Comparison of ENCODE assay signal across 24 cellular contexts in genomic region chr11:111917312-111917711, GRCh38. TPM values are rescaled to one million over a fixed set of nuclear protein-coding genes. Genes with fewer than 3 reads are reported as not detected.
"Had no signal": no experiment of that assay in that cellular context is flagged by ENCODE, and none has a peak within 500 bp of the region (broad histone marks: within the 10 kb centered on the region; RNA-seq: fewer than 3 reads in every experiment).

No MANE protein-coding gene starts in this region.

- H3K36me3 ChIP-seq: neural progenitor cell had no signal

- H2AFZ ChIP-seq: neural progenitor cell had no signal

- H3K27me3 ChIP-seq: neural progenitor cell had no signal

- H3K4me3 ChIP-seq: neural progenitor cell, skin epidermis had no signal

- H3K4me2 ChIP-seq: neural progenitor cell had no signal

- H3K36me3 Mint-ChIP-seq: neural progenitor cell; stimulated activated naive B cell treated with anti-CD40 and anti-IgM and Interleukin-4, amounts not matched to agents 10 μg/mL and 1 μg/mL and 100 μg/mL, for 72 hours; T-cell had no signal

- H3K4me3 Mint-ChIP-seq: activated naive CD4-positive, alpha-beta T cell treated with anti-CD3 and anti-CD28 coated beads for 36 hours; activated naive CD8-positive, alpha-beta T cell treated with anti-CD3 and anti-CD28 coated beads, Interleukin-2, amount 50 U/mL, for 24 hours; activated T-helper 17 cell treated with anti-CD3 and anti-CD28 coated beads, Interleukin-2, amount 50 U/mL, for 72 hours; effector memory CD8-positive, alpha-beta T cell; neural progenitor cell; stimulated activated naive B cell treated with anti-CD40 and anti-IgM and Interleukin-4, amounts not matched to agents 10 μg/mL and 1 μg/mL and 100 μg/mL, for 72 hours; T-cell had no signal

- H3K27ac ChIP-seq: epithelial cell of prostate, neural progenitor cell had no signal

- DNase-seq: activated CD4-positive, alpha-beta T cell treated with anti-CD3 and anti-CD28 coated beads, Interleukin-2, amount 50 U/mL, for 48 hours; activated CD4-positive, CD25-positive, alpha-beta regulatory T cell treated with anti-CD3 and anti-CD28 coated beads, Interleukin-2, amount 50 U/mL, for 72 hours; activated naive CD4-positive, alpha-beta T cell treated with anti-CD3 and anti-CD28 coated beads for 36 hours; activated naive CD8-positive, alpha-beta T cell treated with anti-CD3 and anti-CD28 coated beads, Interleukin-2, amount 50 U/mL, for 24 hours; aorta; dermis blood vessel endothelial cell; effector memory CD8-positive, alpha-beta T cell; mammary epithelial cell; stimulated activated CD4-positive, alpha-beta T cell treated with anti-CD3 and anti-CD28 coated beads, Interleukin-15, amount 100 ng/mL, for 24 hours; stimulated activated CD4-positive, alpha-beta T cell treated with anti-CD3 and anti-CD28 coated beads, Interleukin-4, amount 100 ng/mL, for 1 hour; stimulated activated naive B cell treated with anti-CD40 and anti-IgM and Interleukin-4, amounts not matched to agents 10 μg/mL and 1 μg/mL and 100 μg/mL, for 72 hours; T-cell; T-helper 9 cell; trophoblast cell had no signal

- ATAC-seq: activated naive CD8-positive, alpha-beta T cell treated with anti-CD3 and anti-CD28 coated beads, Interleukin-2, amount 50 U/mL, for 24 hours; activated T-helper 17 cell treated with anti-CD3 and anti-CD28 coated beads, Interleukin-2, amount 50 U/mL, for 72 hours; effector memory CD8-positive, alpha-beta T cell; left lobe of liver; stimulated activated naive B cell treated with anti-CD40 and anti-IgM and Interleukin-4, amounts not matched to agents 10 μg/mL and 1 μg/mL and 100 μg/mL, for 72 hours; T-cell had no signal

- H3K27ac Mint-ChIP-seq: activated naive CD4-positive, alpha-beta T cell treated with anti-CD3 and anti-CD28 coated beads for 36 hours; activated naive CD8-positive, alpha-beta T cell treated with anti-CD3 and anti-CD28 coated beads, Interleukin-2, amount 50 U/mL, for 24 hours; activated T-helper 17 cell treated with anti-CD3 and anti-CD28 coated beads, Interleukin-2, amount 50 U/mL, for 72 hours; effector memory CD8-positive, alpha-beta T cell; neural progenitor cell had no signal

- H3K4me1 Mint-ChIP-seq: activated naive CD8-positive, alpha-beta T cell treated with anti-CD3 and anti-CD28 coated beads, Interleukin-2, amount 50 U/mL, for 24 hours; activated T-helper 17 cell treated with anti-CD3 and anti-CD28 coated beads, Interleukin-2, amount 50 U/mL, for 72 hours; stimulated activated naive B cell treated with anti-CD40 and anti-IgM and Interleukin-4, amounts not matched to agents 10 μg/mL and 1 μg/mL and 100 μg/mL, for 72 hours; T-cell had no signal

- H3K9me3 Mint-ChIP-seq: activated naive CD4-positive, alpha-beta T cell treated with anti-CD3 and anti-CD28 coated beads for 36 hours; activated naive CD8-positive, alpha-beta T cell treated with anti-CD3 and anti-CD28 coated beads, Interleukin-2, amount 50 U/mL, for 24 hours; activated T-helper 17 cell treated with anti-CD3 and anti-CD28 coated beads, Interleukin-2, amount 50 U/mL, for 72 hours; effector memory CD8-positive, alpha-beta T cell; neural progenitor cell; stimulated activated naive B cell treated with anti-CD40 and anti-IgM and Interleukin-4, amounts not matched to agents 10 μg/mL and 1 μg/mL and 100 μg/mL, for 72 hours; T-cell had no signal

- FAIRE-seq: bronchial epithelial cell, frontal cortex, keratinocyte had no signal

- H3K9ac ChIP-seq: neural progenitor cell had no signal

RNA-seq across cellular contexts. Expression of gene C11orf52, which starts 1.4 kb away (rescaled TPM):
- total RNA-seq: activated naive CD4-positive, alpha-beta T cell treated with anti-CD3 and anti-CD28 coated beads for 36 hours; activated T-helper 17 cell treated with anti-CD3 and anti-CD28 coated beads, Interleukin-2, amount 50 U/mL, for 72 hours; cerebellum; frontal cortex; T-cell had no signal

RNA-seq across cellular contexts. Expression of gene HSPB2, which starts 4.8 kb away (rescaled TPM):
- total RNA-seq: activated naive CD4-positive, alpha-beta T cell treated with anti-CD3 and anti-CD28 coated beads for 36 hours; bronchial epithelial cell; dermis blood vessel endothelial cell; osteocyte; T-cell had no signal

RNA-seq across cellular contexts. Expression of gene CRYAB, which starts 5.7 kb away (rescaled TPM):
- total RNA-seq: activated naive CD4-positive, alpha-beta T cell treated with anti-CD3 and anti-CD28 coated beads for 36 hours; activated T-helper 17 cell treated with anti-CD3 and anti-CD28 coated beads, Interleukin-2, amount 50 U/mL, for 72 hours; bronchial epithelial cell had no signal
